28 cellular contexts compared by ENCODE assay signal in genomic region chr13:30353601-30354000, GRCh38.
"Had no signal": no experiment of that assay in that cellular context is flagged by ENCODE, and none has a peak within 500 bp of the region (broad histone marks: within the 10 kb centered on the region; RNA-seq: fewer than 3 reads in every experiment).

No MANE protein-coding gene starts in this region.

- H3K36me3 ChIP-seq: ascending aorta, Peyer's patch had no signal

- H3K4me3 ChIP-seq: ascending aorta, body of pancreas, coronary artery, Peyer's patch had no signal

- DNase-seq: activated CD4-positive, alpha-beta memory T cell treated with anti-CD3 and anti-CD28 coated beads for 36 hours; activated CD4-positive, alpha-beta T cell treated with anti-CD3 and anti-CD28 coated beads, Interleukin-2, amount 10 ng/mL, durations not matched to agents 7 days and 5 days; activated CD4-positive, CD25-positive, alpha-beta regulatory T cell; activated effector memory CD4-positive, alpha-beta T cell treated with anti-CD3 and anti-CD28 coated beads, Interleukin-2, amount 50 U/mL, for 16 hours; activated naive CD4-positive, alpha-beta T cell treated with Interleukin-2 at 50 U/mL for 16 hours; activated naive CD8-positive, alpha-beta T cell treated with anti-CD3 and anti-CD28 coated beads, Interleukin-2, amount 50 U/mL, for 24 hours; activated T-cell treated with anti-CD3 and anti-CD28 coated beads, Interleukin-2, amount 50 U/mL, for 4 hours; amniotic stem cell; body of pancreas; central memory CD4-positive, alpha-beta T cell; NCI-H1092; NCI-H1417; NCI-H1930; NCI-H2171; NCI-H2227 treated with DMSO at 0.1 percent for 48 hours; NCI-H446 treated with DMSO at 0.1 percent for 48 hours; NCI-H524 treated with DMSO at 0.1 percent for 48 hours; NCI-H82; Peyer's patch; SHP77; T-cell; T-helper 2 cell; T1000 had no signal

- H3K27me3 ChIP-seq: ascending aorta, body of pancreas, Peyer's patch had no signal

- FAIRE-seq: bronchial epithelial cell, TTC549 had no signal

- ATAC-seq: activated naive CD4-positive, alpha-beta T cell treated with anti-CD3 and anti-CD28 coated beads, Interleukin-2, amount 50 U/mL, for 72 hours; activated naive CD8-positive, alpha-beta T cell treated with anti-CD3 and anti-CD28 coated beads, Interleukin-2, amount 50 U/mL, for 24 hours; activated T-cell treated with anti-CD3 and anti-CD28 coated beads, Interleukin-2, amount 50 U/mL, for 4 hours; body of pancreas; T-cell had no signal

- H3K27ac ChIP-seq: ascending aorta, body of pancreas, coronary artery, Peyer's patch had no signal

- H3K9me3 ChIP-seq: body of pancreas, Peyer's patch had no signal

- H3K4me1 ChIP-seq: ascending aorta, body of pancreas, Peyer's patch had no signal
